In the genomic region with DNA sequence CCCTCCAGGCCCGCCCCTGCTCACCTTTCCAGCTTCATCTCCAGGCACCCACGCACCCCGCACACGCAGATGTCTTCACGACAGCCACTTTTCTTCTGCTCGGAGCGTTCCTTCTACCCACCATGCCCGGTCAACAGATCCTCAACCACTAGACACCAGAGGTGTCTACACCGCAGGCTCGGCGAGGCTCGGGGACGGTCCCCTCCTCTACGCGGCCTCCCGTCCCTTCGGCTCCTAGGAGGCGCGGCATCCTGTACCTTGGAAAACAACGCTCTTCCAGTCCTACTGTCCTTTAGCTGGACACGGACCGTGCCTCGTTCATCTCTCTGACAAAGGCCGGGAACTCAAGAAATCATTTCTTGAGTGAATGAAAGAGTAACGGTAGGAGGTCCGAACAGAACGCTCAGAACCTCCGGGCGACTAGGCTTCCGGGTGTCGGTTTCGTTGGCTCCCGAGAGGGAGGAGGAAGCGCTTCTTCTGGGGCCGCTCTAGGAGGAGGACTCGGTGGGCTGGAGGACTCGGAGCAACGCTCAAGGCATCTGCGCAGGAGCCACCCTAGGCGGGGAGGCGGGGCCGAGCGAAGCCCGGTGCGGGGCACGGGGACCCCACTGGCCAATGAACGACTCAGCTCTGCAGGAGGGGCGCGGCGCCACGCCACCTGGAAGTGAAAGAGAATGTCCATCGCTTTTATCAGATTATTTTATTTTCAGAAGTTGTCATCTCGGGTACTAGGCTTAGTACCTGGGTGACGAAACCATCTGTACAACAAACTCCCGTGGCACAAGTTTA, we compare ENCODE assay signal across 1 cellular context.
TF ChIP-seq lines count a peak whose summit lies in the region.

No MANE protein-coding gene starts in this region.

TF ChIP-seq in K562, 482 proteins besides CTCF, POLR2A, EP300 and RAD21 (continued from another document and continues in another):
- TF ChIP-seq, protein P1, sequence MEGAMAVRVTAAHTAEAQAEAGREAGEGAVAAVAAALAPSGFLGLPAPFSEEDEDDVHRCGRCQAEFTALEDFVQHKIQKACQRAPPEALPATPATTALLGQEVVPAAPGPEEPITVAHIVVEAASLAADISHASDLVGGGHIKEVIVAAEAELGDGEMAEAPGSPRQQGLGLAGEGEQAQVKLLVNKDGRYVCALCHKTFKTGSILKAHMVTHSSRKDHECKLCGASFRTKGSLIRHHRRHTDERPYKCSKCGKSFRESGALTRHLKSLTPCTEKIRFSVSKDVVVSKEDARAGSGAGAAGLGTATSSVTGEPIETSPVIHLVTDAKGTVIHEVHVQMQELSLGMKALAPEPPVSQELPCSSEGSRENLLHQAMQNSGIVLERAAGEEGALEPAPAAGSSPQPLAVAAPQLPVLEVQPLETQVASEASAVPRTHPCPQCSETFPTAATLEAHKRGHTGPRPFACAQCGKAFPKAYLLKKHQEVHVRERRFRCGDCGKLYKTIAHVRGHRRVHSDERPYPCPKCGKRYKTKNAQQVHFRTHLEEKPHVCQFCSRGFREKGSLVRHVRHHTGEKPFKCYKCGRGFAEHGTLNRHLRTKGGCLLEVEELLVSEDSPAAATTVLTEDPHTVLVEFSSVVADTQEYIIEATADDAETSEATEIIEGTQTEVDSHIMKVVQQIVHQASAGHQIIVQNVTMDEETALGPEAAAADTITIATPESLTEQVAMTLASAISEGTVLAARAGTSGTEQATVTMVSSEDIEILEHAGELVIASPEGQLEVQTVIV (CRISPR knock-in tag; IDR thresholded peaks at IDR 0.05; ENCODE audit: borderline replicate concordance) = no peak
- TF ChIP-seq BRD4 (IDR thresholded peaks at IDR 0.05) (0 out of 2 replicates have a peak, but pooled peaks have one; percentile 36), KDM2B (CRISPR knock-in tag; IDR thresholded peaks at IDR 0.05) (0 out of 2 replicates have a peak, but pooled peaks have one; percentile 18), ZNF79 (CRISPR knock-in tag; IDR thresholded peaks at IDR 0.05; ENCODE audit: low read depth) (no peak), ZSCAN32 (CRISPR knock-in tag; IDR thresholded peaks at IDR 0.05) (no peak), U2AF2 (optimal IDR thresholded peaks at IDR 0.05; ENCODE audit: low read depth, low read length) (no peak), NR2C1 (IDR thresholded peaks at IDR 0.05) (peak; percentile 84), NR2C1 (tag; IDR thresholded peaks at IDR 0.05) (peak; percentile 81), ZBTB17 (CRISPR knock-in tag; IDR thresholded peaks at IDR 0.05) (peak; percentile 53; the same call in 1 of the 2 replicates), SRSF1 (IDR thresholded peaks at IDR 0.05; ENCODE audit: low read depth, low read length) (no peak), ZNF444 (CRISPR knock-in tag; IDR thresholded peaks at IDR 0.05) (no peak), ILK (tag; IDR thresholded peaks at IDR 0.05; ENCODE audit: borderline replicate concordance, low read depth) (no peak), KDM5B (IDR thresholded peaks at IDR 0.05; ENCODE audit: insufficient replicate concordance, low read depth, low read length) (peak; percentile 65), MCM7 (IDR thresholded peaks at IDR 0.05) (no peak), GABPB1 (CRISPR knock-in tag; IDR thresholded peaks at IDR 0.05) (peak; percentile 79), CAMTA2 (CRISPR knock-in tag; conservative IDR thresholded peaks at IDR 0.05) (no peak), EP400 (IDR thresholded peaks at IDR 0.05) (peak; percentile 84), RFX1 (IDR thresholded peaks at IDR 0.05) (no peak), JUN (IDR thresholded peaks at IDR 0.05; ENCODE audit: borderline replicate concordance, low read depth, low read length) (peak; percentile 68; the same call in 1 of the 2 replicates), JUN (CRISPR knock-in tag; IDR thresholded peaks at IDR 0.05; ENCODE audit: borderline replicate concordance) (no peak), CBFA2T2 (conservative IDR thresholded peaks at IDR 0.05) (peak; percentile 38), TSC22D4 (tag; IDR thresholded peaks at IDR 0.05) (no peak), SAFB2 (IDR thresholded peaks at IDR 0.05; ENCODE audit: borderline replicate concordance, low read depth, low read length, severe bottlenecking) (no peak), BACH1 (tag; IDR thresholded peaks at IDR 0.05) (no peak), BCL6 (CRISPR knock-in tag; IDR thresholded peaks at IDR 0.05) (no peak), ZBTB1 (CRISPR knock-in tag; IDR thresholded peaks at IDR 0.05; ENCODE audit: borderline replicate concordance, low read depth) (peak; percentile 33; the same call in 1 of the 2 replicates)
- TF ChIP-seq, protein P2, sequence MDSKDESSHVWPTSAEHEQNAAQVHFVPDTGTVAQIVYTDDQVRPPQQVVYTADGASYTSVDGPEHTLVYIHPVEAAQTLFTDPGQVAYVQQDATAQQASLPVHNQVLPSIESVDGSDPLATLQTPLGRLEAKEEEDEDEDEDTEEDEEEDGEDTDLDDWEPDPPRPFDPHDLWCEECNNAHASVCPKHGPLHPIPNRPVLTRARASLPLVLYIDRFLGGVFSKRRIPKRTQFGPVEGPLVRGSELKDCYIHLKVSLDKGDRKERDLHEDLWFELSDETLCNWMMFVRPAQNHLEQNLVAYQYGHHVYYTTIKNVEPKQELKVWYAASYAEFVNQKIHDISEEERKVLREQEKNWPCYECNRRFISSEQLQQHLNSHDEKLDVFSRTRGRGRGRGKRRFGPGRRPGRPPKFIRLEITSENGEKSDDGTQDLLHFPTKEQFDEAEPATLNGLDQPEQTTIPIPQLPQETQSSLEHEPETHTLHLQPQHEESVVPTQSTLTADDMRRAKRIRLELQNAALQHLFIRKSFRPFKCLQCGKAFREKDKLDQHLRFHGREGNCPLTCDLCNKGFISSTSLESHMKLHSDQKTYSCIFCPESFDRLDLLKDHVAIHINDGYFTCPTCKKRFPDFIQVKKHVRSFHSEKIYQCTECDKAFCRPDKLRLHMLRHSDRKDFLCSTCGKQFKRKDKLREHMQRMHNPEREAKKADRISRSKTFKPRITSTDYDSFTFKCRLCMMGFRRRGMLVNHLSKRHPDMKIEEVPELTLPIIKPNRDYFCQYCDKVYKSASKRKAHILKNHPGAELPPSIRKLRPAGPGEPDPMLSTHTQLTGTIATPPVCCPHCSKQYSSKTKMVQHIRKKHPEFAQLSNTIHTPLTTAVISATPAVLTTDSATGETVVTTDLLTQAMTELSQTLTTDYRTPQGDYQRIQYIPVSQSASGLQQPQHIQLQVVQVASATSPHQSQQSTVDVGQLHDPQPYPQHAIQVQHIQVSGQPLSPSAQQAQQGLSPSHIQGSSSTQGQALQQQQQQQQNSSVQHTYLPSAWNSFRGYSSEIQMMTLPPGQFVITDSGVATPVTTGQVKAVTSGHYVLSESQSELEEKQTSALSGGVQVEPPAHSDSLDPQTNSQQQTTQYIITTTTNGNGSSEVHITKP (IDR thresholded peaks at IDR 0.05; ENCODE audit: partially characterized antibody) = no peak
- TF ChIP-seq, protein P3, sequence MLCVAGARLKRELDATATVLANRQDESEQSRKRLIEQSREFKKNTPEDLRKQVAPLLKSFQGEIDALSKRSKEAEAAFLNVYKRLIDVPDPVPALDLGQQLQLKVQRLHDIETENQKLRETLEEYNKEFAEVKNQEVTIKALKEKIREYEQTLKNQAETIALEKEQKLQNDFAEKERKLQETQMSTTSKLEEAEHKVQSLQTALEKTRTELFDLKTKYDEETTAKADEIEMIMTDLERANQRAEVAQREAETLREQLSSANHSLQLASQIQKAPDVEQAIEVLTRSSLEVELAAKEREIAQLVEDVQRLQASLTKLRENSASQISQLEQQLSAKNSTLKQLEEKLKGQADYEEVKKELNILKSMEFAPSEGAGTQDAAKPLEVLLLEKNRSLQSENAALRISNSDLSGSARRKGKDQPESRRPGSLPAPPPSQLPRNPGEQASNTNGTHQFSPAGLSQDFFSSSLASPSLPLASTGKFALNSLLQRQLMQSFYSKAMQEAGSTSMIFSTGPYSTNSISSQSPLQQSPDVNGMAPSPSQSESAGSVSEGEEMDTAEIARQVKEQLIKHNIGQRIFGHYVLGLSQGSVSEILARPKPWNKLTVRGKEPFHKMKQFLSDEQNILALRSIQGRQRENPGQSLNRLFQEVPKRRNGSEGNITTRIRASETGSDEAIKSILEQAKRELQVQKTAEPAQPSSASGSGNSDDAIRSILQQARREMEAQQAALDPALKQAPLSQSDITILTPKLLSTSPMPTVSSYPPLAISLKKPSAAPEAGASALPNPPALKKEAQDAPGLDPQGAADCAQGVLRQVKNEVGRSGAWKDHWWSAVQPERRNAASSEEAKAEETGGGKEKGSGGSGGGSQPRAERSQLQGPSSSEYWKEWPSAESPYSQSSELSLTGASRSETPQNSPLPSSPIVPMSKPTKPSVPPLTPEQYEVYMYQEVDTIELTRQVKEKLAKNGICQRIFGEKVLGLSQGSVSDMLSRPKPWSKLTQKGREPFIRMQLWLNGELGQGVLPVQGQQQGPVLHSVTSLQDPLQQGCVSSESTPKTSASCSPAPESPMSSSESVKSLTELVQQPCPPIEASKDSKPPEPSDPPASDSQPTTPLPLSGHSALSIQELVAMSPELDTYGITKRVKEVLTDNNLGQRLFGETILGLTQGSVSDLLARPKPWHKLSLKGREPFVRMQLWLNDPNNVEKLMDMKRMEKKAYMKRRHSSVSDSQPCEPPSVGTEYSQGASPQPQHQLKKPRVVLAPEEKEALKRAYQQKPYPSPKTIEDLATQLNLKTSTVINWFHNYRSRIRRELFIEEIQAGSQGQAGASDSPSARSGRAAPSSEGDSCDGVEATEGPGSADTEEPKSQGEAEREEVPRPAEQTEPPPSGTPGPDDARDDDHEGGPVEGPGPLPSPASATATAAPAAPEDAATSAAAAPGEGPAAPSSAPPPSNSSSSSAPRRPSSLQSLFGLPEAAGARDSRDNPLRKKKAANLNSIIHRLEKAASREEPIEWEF (CRISPR knock-in tag; IDR thresholded peaks at IDR 0.05) = no peak
- TF ChIP-seq, protein P4, sequence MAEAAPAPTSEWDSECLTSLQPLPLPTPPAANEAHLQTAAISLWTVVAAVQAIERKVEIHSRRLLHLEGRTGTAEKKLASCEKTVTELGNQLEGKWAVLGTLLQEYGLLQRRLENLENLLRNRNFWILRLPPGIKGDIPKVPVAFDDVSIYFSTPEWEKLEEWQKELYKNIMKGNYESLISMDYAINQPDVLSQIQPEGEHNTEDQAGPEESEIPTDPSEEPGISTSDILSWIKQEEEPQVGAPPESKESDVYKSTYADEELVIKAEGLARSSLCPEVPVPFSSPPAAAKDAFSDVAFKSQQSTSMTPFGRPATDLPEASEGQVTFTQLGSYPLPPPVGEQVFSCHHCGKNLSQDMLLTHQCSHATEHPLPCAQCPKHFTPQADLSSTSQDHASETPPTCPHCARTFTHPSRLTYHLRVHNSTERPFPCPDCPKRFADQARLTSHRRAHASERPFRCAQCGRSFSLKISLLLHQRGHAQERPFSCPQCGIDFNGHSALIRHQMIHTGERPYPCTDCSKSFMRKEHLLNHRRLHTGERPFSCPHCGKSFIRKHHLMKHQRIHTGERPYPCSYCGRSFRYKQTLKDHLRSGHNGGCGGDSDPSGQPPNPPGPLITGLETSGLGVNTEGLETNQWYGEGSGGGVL (CRISPR knock-in tag; IDR thresholded peaks at IDR 0.05) = no peak
- TF ChIP-seq, protein P5, sequence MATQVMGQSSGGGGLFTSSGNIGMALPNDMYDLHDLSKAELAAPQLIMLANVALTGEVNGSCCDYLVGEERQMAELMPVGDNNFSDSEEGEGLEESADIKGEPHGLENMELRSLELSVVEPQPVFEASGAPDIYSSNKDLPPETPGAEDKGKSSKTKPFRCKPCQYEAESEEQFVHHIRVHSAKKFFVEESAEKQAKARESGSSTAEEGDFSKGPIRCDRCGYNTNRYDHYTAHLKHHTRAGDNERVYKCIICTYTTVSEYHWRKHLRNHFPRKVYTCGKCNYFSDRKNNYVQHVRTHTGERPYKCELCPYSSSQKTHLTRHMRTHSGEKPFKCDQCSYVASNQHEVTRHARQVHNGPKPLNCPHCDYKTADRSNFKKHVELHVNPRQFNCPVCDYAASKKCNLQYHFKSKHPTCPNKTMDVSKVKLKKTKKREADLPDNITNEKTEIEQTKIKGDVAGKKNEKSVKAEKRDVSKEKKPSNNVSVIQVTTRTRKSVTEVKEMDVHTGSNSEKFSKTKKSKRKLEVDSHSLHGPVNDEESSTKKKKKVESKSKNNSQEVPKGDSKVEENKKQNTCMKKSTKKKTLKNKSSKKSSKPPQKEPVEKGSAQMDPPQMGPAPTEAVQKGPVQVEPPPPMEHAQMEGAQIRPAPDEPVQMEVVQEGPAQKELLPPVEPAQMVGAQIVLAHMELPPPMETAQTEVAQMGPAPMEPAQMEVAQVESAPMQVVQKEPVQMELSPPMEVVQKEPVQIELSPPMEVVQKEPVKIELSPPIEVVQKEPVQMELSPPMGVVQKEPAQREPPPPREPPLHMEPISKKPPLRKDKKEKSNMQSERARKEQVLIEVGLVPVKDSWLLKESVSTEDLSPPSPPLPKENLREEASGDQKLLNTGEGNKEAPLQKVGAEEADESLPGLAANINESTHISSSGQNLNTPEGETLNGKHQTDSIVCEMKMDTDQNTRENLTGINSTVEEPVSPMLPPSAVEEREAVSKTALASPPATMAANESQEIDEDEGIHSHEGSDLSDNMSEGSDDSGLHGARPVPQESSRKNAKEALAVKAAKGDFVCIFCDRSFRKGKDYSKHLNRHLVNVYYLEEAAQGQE (CRISPR knock-in tag; IDR thresholded peaks at IDR 0.05; ENCODE audit: low read depth) = no peak
- TF ChIP-seq, protein P6, sequence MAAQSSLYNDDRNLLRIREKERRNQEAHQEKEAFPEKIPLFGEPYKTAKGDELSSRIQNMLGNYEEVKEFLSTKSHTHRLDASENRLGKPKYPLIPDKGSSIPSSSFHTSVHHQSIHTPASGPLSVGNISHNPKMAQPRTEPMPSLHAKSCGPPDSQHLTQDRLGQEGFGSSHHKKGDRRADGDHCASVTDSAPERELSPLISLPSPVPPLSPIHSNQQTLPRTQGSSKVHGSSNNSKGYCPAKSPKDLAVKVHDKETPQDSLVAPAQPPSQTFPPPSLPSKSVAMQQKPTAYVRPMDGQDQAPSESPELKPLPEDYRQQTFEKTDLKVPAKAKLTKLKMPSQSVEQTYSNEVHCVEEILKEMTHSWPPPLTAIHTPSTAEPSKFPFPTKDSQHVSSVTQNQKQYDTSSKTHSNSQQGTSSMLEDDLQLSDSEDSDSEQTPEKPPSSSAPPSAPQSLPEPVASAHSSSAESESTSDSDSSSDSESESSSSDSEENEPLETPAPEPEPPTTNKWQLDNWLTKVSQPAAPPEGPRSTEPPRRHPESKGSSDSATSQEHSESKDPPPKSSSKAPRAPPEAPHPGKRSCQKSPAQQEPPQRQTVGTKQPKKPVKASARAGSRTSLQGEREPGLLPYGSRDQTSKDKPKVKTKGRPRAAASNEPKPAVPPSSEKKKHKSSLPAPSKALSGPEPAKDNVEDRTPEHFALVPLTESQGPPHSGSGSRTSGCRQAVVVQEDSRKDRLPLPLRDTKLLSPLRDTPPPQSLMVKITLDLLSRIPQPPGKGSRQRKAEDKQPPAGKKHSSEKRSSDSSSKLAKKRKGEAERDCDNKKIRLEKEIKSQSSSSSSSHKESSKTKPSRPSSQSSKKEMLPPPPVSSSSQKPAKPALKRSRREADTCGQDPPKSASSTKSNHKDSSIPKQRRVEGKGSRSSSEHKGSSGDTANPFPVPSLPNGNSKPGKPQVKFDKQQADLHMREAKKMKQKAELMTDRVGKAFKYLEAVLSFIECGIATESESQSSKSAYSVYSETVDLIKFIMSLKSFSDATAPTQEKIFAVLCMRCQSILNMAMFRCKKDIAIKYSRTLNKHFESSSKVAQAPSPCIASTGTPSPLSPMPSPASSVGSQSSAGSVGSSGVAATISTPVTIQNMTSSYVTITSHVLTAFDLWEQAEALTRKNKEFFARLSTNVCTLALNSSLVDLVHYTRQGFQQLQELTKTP (IDR thresholded peaks at IDR 0.05; ENCODE audit: low read depth in 1 of 2, partially characterized antibody in 2 of 2) = peak in 1 of 2 experiments; percentile 54
- TF ChIP-seq, protein P7, sequence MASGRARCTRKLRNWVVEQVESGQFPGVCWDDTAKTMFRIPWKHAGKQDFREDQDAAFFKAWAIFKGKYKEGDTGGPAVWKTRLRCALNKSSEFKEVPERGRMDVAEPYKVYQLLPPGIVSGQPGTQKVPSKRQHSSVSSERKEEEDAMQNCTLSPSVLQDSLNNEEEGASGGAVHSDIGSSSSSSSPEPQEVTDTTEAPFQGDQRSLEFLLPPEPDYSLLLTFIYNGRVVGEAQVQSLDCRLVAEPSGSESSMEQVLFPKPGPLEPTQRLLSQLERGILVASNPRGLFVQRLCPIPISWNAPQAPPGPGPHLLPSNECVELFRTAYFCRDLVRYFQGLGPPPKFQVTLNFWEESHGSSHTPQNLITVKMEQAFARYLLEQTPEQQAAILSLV (tag; IDR thresholded peaks at IDR 0.05) = no peak
